ENCODE assay signal across 6 cellular contexts in the genomic region with DNA sequence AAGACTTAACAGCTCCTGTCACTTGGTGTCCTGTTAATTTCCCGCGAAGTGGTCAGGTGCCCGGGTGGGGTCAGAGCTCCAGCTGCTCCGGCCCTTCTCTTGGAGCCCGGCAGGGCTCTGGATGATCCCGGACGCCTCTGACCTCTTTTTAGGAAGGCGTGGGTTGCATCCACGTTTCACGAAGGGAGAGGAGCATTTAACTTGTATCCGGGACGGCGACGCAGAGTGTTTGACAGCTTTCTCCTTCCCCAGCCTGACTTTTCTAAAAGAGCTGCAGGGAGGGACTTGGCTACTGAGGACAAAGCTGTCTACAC. TPM values are rescaled to one million over a fixed set of nuclear protein-coding genes. Genes with fewer than 3 reads are reported as not detected.
A peak's percentile ranks its signal among the peaks of the same experiment; 100 is the strongest.
DNase-seq lines count a peak whose midpoint lies in the region; ATAC-seq and TF ChIP-seq lines count a peak whose summit lies in the region.

No MANE protein-coding gene starts in this region.

- H3K27ac Mint-ChIP-seq in activated CD4-positive, alpha-beta T cell treated with anti-CD3 and anti-CD28 coated beads for 36 hours: peak overlapping the region; percentile 92
- H3K27ac Mint-ChIP-seq in osteocyte (ENCODE audit: unreplicated experiment): peak overlapping the region; percentile 98

- ATAC-seq in activated CD4-positive, alpha-beta T cell treated with anti-CD3 and anti-CD28 coated beads for 36 hours: peak; percentile 7
- ATAC-seq in HG03565 (IDR thresholded peaks at IDR 0.05; ENCODE audit: unreplicated experiment) (no peak), GM21825 (IDR thresholded peaks at IDR 0.05; ENCODE audit: unreplicated experiment) (no peak)

- TF ChIP-seq CTCF in choroid plexus epithelial cell (conservative IDR thresholded peaks at IDR 0.05; ENCODE audit: low read depth, low read length) (no peak), osteocyte (IDR thresholded peaks at IDR 0.05) (no peak)

- CTCF ChIA-PET in activated CD4-positive, alpha-beta T cell treated with anti-CD3 and anti-CD28 coated beads for 36 hours (lab: Charles Lee): interaction anchor here (0.5 to 1.1 kb wide), 4 partner anchors 8 to 673 kb away, joined by 3 read pairs; no protein-coding TSS in a partner anchor

- no peaks in the 10 kb centered on the region for H3K9me3 Mint-ChIP-seq in activated CD4-positive, alpha-beta T cell treated with anti-CD3 and anti-CD28 coated beads for 36 hours (ENCODE audit: low read depth)
- peaks cover 39% of the 10 kb centered on the region for H3K9me3 Mint-ChIP-seq in osteocyte (ENCODE audit: unreplicated experiment)

- H3K36me3 Mint-ChIP-seq in activated CD4-positive, alpha-beta T cell treated with anti-CD3 and anti-CD28 coated beads for 36 hours (ENCODE audit: low read depth): peaks cover 29% of the 10 kb centered on the region
- H3K36me3 Mint-ChIP-seq in osteocyte (ENCODE audit: unreplicated experiment): peaks cover 28% of the 10 kb centered on the region

- H3K4me3 ChIP-seq in choroid plexus epithelial cell (ENCODE audit: low read depth, low read length): peak overlapping the region; percentile 87

- H3K4me1 Mint-ChIP-seq in activated CD4-positive, alpha-beta T cell treated with anti-CD3 and anti-CD28 coated beads for 36 hours: peaks cover 11% of the 10 kb centered on the region
- H3K4me1 Mint-ChIP-seq in osteocyte (ENCODE audit: unreplicated experiment): peaks cover 11% of the 10 kb centered on the region

- H3K4me3 Mint-ChIP-seq in activated CD4-positive, alpha-beta T cell treated with anti-CD3 and anti-CD28 coated beads for 36 hours: peak overlapping the region; percentile 90
- peak overlapping the region; percentile 98 for H3K4me3 Mint-ChIP-seq in osteocyte (ENCODE audit: unreplicated experiment)

- no peaks in the 10 kb centered on the region for H3K27me3 Mint-ChIP-seq in activated CD4-positive, alpha-beta T cell treated with anti-CD3 and anti-CD28 coated beads for 36 hours
- no peaks in the 10 kb centered on the region for H3K27me3 Mint-ChIP-seq in osteocyte (ENCODE audit: unreplicated experiment)

- peak; percentile 21 for DNase-seq in activated CD4-positive, alpha-beta T cell treated with anti-CD3 and anti-CD28 coated beads for 36 hours
- DNase-seq in activated CD4-positive, alpha-beta T cell treated with anti-CD3 and anti-CD28 coated beads for 4 hours: no peak
- peak; percentile 11 for DNase-seq in choroid plexus epithelial cell (ENCODE audit: low read depth)
- no peak for DNase-seq in osteocyte (ENCODE audit: extremely low spot score, unreplicated experiment)

- intact Hi-C loops in activated CD4-positive, alpha-beta T cell treated with anti-CD3 and anti-CD28 coated beads for 36 hours (cut with DNase I, micrococcal nuclease): loop anchor here (1.0 kb wide), 9 partner anchors 18 to 181 kb away; partner anchors contain the start of genes ZNF230 (in 2 of the 2), ZNF45 (in 2 of the 2), ZNF221 (in 1 of the 2) and ZNF222 (in 1 of the 2)

- POLR2A ChIA-PET in activated CD4-positive, alpha-beta T cell treated with anti-CD3 and anti-CD28 coated beads for 36 hours (lab: Charles Lee): no interaction called here

RNA-seq across cellular contexts. Expression of gene ZNF155, which starts 0.7 kb away (rescaled TPM):
- 1 to 10 TPM; 4.5 to 6.0 TPM for total RNA-seq in activated CD4-positive, alpha-beta T cell treated with anti-CD3 and anti-CD28 coated beads for 36 hours
- 8.1 and 8.9 TPM in 2 replicates for total RNA-seq in osteocyte

RNA-seq across cellular contexts. Expression of gene ZNF230, which starts 18.1 kb away (rescaled TPM):
- total RNA-seq in activated CD4-positive, alpha-beta T cell treated with anti-CD3 and anti-CD28 coated beads for 36 hours: 1 to 10 TPM; 3.0 to 3.8 TPM
- total RNA-seq in osteocyte: 4.1 and 5.3 TPM in 2 replicates

RNA-seq across cellular contexts. Expression of gene ZNF221, which starts 33.6 kb away (rescaled TPM):
- total RNA-seq in activated CD4-positive, alpha-beta T cell treated with anti-CD3 and anti-CD28 coated beads for 36 hours: 1 to 10 TPM; 1.8 to 1.9 TPM
- 9.2 and 11.4 TPM in 2 replicates for total RNA-seq in osteocyte

RNA-seq across cellular contexts. Expression of gene ZNF222, which starts 40.5 kb away (rescaled TPM):
- total RNA-seq in activated CD4-positive, alpha-beta T cell treated with anti-CD3 and anti-CD28 coated beads for 36 hours: 1 to 10 TPM; 1.5 to 2.9 TPM
- total RNA-seq in osteocyte: 6.1 and 6.5 TPM in 2 replicates

RNA-seq across cellular contexts. Expression of gene ZNF45, which starts 49.6 kb away (rescaled TPM):
- 10 to 100 TPM in 1 of 2 experiments, 1 to 10 TPM in 1; 9.6 to 12.1 TPM for total RNA-seq in activated CD4-positive, alpha-beta T cell treated with anti-CD3 and anti-CD28 coated beads for 36 hours
- total RNA-seq in osteocyte: 19.9 and 20.6 TPM in 2 replicates

Comparison
In these comparisons a context has a peak if more than half of its experiments do, and no peak if none do; other contexts are left out.
1. DNase-seq: peak in activated CD4-positive, alpha-beta T cell treated with anti-CD3 and anti-CD28 coated beads for 36 hours (single experiment) and choroid plexus epithelial cell (single experiment); none in activated CD4-positive, alpha-beta T cell treated with anti-CD3 and anti-CD28 coated beads for 4 hours (0 of 2) and osteocyte (single experiment).